1 cellular context compared by ENCODE assay signal in genomic region chr2:17538844-17539554, GRCh38.
A peak's percentile ranks its signal among the peaks of the same experiment; 100 is the strongest.
TF ChIP-seq lines count a peak whose summit lies in the region.

No MANE protein-coding gene starts in this region.

TF ChIP-seq in IMR-90, 13 proteins besides CTCF, POLR2A, EP300 and RAD21:
- TF ChIP-seq RFX5 (IDR thresholded peaks at IDR 0.05; ENCODE audit: low read depth, low read length) = no peak
- TF ChIP-seq CEBPB (IDR thresholded peaks at IDR 0.05; ENCODE audit: low read depth, low read length) = peak; percentile 56; the same call in 1 of the 2 replicates
